26 cellular contexts compared by ENCODE assay signal in the genomic region with DNA sequence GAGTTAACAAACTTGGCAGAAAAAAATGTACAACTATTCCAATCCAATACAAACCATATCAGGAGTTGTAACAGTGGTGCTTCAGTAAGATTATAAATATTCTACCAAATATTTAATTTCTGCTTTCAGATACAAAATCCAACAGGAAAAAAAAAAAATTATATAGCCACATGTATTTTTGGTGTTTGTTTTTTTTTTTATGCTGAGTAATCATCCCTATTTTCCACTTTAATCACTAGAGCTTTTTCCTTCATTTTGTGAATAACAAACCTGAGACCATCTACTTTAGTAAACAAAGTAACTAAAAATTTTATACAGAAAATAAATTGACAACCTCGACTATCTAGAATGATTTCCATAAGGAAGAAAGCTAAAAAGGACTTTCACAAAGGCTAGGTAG.
"Had no signal": no experiment of that assay in that cellular context is flagged by ENCODE, and none has a peak within 500 bp of the region (broad histone marks: within the 10 kb centered on the region; RNA-seq: fewer than 3 reads in every experiment).

No MANE protein-coding gene starts in this region.

- H3K27me3 ChIP-seq: neural progenitor cell, ovary, stomach, thyroid gland, tibial nerve, upper lobe of left lung, vagina had no signal

- DNase-seq: naive thymus-derived CD4-positive, alpha-beta T cell; natural killer cell; occipital lobe; ovary; posterior cingulate gyrus; psoas muscle; right cardiac atrium; stimulated activated CD4-positive, alpha-beta T cell treated with anti-CD3 and anti-CD28 coated beads, Interleukin-15, amount 100 ng/mL, for 24 hours; stimulated activated CD4-positive, alpha-beta T cell treated with anti-CD3 and anti-CD28 coated beads, Interleukin-2, amount 100 ng/mL, for 24 hours; stimulated activated CD4-positive, alpha-beta T cell treated with anti-CD3 and anti-CD28 coated beads, Interleukin-2, amount 100 ng/mL, for 48 hours; stimulated activated CD4-positive, alpha-beta T cell treated with anti-CD3 and anti-CD28 coated beads, Interleukin-4, amount 100 ng/mL, for 24 hours; stimulated activated naive B cell treated with anti-CD40 and anti-IgM and Interleukin-4, amounts not matched to agents 10 μg/mL and 1 μg/mL and 100 μg/mL, for 72 hours; stimulated activated naive CD4-positive, alpha-beta T cell treated with Interleukin-2 at 50 U/mL for 16 hours; stomach; thyroid gland; trophoblast cell; upper lobe of left lung had no signal

- H3K27ac ChIP-seq: neural progenitor cell, ovary, parathyroid adenoma, psoas muscle, skin epidermis, stomach, thoracic aorta, thyroid gland, tibial nerve, upper lobe of left lung, vagina had no signal

- ATAC-seq: naive thymus-derived CD4-positive, alpha-beta T cell; natural killer cell; psoas muscle; right cardiac atrium; sciatic nerve; stimulated activated effector memory CD8-positive, alpha-beta T cell treated with anti-CD3 and anti-CD28 coated beads, Interleukin-12 subunit alpha, Interleukin-12 subunit beta, amount 100 ng/mL, for 72 hours; stimulated activated naive B cell treated with anti-CD40 and anti-IgM and Interleukin-4, amounts not matched to agents 10 μg/mL and 1 μg/mL and 100 μg/mL, for 72 hours had no signal

- H3K36me3 ChIP-seq: ovary, thoracic aorta, thyroid gland had no signal

- H3K9ac ChIP-seq: neural progenitor cell, parathyroid adenoma had no signal

- H3K79me2 ChIP-seq: parathyroid adenoma had no signal

- FAIRE-seq: urothelium cell line had no signal

- H2AFZ ChIP-seq: neural progenitor cell, parathyroid adenoma had no signal

- H3K4me1 ChIP-seq: neural progenitor cell, parathyroid adenoma, psoas muscle, stomach, thyroid gland, tibial nerve, upper lobe of left lung, vagina had no signal

- H3K9me3 ChIP-seq: ovary, psoas muscle, stomach, thoracic aorta, thyroid gland, tibial nerve, upper lobe of left lung, vagina had no signal

- H3K4me2 ChIP-seq: neural progenitor cell had no signal

- H3K4me3 ChIP-seq: neural progenitor cell, ovary, psoas muscle, skin epidermis, stomach, thoracic aorta, thyroid gland, tibial nerve, upper lobe of left lung, vagina had no signal
